In genomic region chr11:46252373-46252914, GRCh38 we compare ENCODE assay signal across 17 cellular contexts. TPM values are rescaled to one million over a fixed set of nuclear protein-coding genes. Genes with fewer than 3 reads are reported as not detected.
DNase-seq lines count a peak whose midpoint lies in the region; ATAC-seq and TF ChIP-seq lines count a peak whose summit lies in the region.
"Had no signal": no experiment of that assay in that cellular context is flagged by ENCODE, and none has a peak within 500 bp of the region (broad histone marks: within the 10 kb centered on the region; RNA-seq: fewer than 3 reads in every experiment).

No MANE protein-coding gene starts in this region.

- H3K36me3 ChIP-seq in upper lobe of right lung = no peaks in the 10 kb centered on the region
- H3K36me3 ChIP-seq: prostate gland had no signal

- no peaks in the 10 kb centered on the region for H3K9me3 ChIP-seq in upper lobe of right lung
- H3K9me3 ChIP-seq: A549, prostate gland had no signal

- no peak overlapping the region for H3K4me3 ChIP-seq in upper lobe of right lung
- H3K4me3 ChIP-seq: A549, prostate gland had no signal

- intact Hi-C loops in upper lobe of right lung (cut with DNase I) = no loop called here

- ATAC-seq in left lobe of liver (peak; percentile 78), upper lobe of right lung (peak; percentile 44), GM18505 (IDR thresholded peaks at IDR 0.05; ENCODE audit: unreplicated experiment) (no peak)
- ATAC-seq: esophagus mucosa, Panc1 had no signal

- no peak for TF ChIP-seq POLR2A in GM18505 (IDR thresholded peaks at IDR 0.05; ENCODE audit: borderline replicate concordance, extremely low read depth, insufficient read depth, insufficient read length)

- H3K4me1 ChIP-seq in upper lobe of right lung = no peaks in the 10 kb centered on the region
- H3K4me1 ChIP-seq: prostate gland had no signal

- DNase-seq in NCI-H2107 treated with DMSO at 0.1 percent for 48 hours (lab: John Stamatoyannopoulos, UW; ENCODE audit: unreplicated experiment) = peak; percentile 70
- no peak for DNase-seq in NCI-H2107 (lab: John Stamatoyannopoulos, UW)
- peak; percentile 89 for DNase-seq in NCI-H345 (lab: John Stamatoyannopoulos, UW)
- no peak for DNase-seq in left lobe of liver (ENCODE audit: low spot score)
- no peak for DNase-seq in upper lobe of right lung
- no peak for DNase-seq in DMS 273 treated with DMSO at 0.1 percent for 48 hours (lab: John Stamatoyannopoulos, UW)
- DNase-seq in activated T-cell treated with anti-CD3 and anti-CD28 coated beads for 4 hours = no peak
- DNase-seq: aorta; CD4-positive, alpha-beta memory T cell; GF-D8; substantia nigra; SW 1271 had no signal

- no peaks in the 10 kb centered on the region for H3K27me3 ChIP-seq in upper lobe of right lung

- no peak for TF ChIP-seq CTCF in upper lobe of right lung (IDR thresholded peaks at IDR 0.05)

- no peak overlapping the region for H3K27ac ChIP-seq in upper lobe of right lung
- H3K27ac ChIP-seq: prostate gland had no signal

RNA-seq across cellular contexts. Expression of gene CREB3L1, which starts 25.0 kb away (rescaled TPM):
- total RNA-seq in left lobe of liver = 0.30 TPM
- total RNA-seq in upper lobe of right lung = 47.4 TPM
- total RNA-seq: CD4-positive, alpha-beta memory T cell had no signal

Comparison
In these comparisons a context has a peak if more than half of its experiments do, and no peak if none do; other contexts are left out.
1. DNase-seq: peak in NCI-H2107 treated with DMSO at 0.1 percent for 48 hours (single experiment) and NCI-H345 (single experiment); none in NCI-H2107 (single experiment), left lobe of liver (single experiment), upper lobe of right lung (single experiment), DMS 273 treated with DMSO at 0.1 percent for 48 hours (single experiment) and activated T-cell treated with anti-CD3 and anti-CD28 coated beads for 4 hours (single experiment).
2. RNA of gene CREB3L1, which starts 25.0 kb away (total RNA-seq): 47.4 TPM in upper lobe of right lung (single experiment); 0.30 TPM in left lobe of liver (single experiment); every median in the first group is over 10 times any median in the second.